In the genomic region with DNA sequence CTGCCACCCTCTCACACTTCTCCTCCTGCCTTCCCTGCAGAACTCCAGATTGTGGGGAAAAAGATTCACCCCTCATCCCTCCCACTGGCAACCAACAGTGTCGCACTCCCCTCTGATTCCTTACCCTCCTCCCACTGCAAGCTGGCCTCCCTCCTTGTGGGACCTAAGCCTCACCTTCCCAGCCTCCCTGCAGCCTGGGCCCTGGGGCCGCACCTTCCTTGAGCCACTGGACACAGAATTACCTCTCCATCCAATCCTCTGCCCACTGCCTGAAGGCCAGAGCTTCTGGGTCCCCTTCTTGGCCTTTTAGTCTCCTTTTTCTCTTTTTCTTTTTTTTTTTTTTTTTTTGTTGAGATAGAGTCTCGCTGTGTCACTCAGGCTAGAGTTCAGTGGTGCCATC, we compare ENCODE assay signal across 15 cellular contexts. TPM values are rescaled to one million over a fixed set of nuclear protein-coding genes. Genes with fewer than 3 reads are reported as not detected.
A peak's percentile ranks its signal among the peaks of the same experiment; 100 is the strongest.
DNase-seq lines count a peak whose midpoint lies in the region; ATAC-seq and TF ChIP-seq lines count a peak whose summit lies in the region.
"Had no signal": no experiment of that assay in that cellular context is flagged by ENCODE, and none has a peak within 500 bp of the region (broad histone marks: within the 10 kb centered on the region; RNA-seq: fewer than 3 reads in every experiment).

No MANE protein-coding gene starts in this region.

- no peak overlapping the region for H3K4me3 ChIP-seq in WERI-Rb-1 (ENCODE audit: low read depth, low read length)

- H3K9me3 Mint-ChIP-seq in activated naive CD8-positive, alpha-beta T cell (ENCODE audit: low read depth): no peaks in the 10 kb centered on the region
- no peaks in the 10 kb centered on the region for H3K9me3 Mint-ChIP-seq in activated naive CD8-positive, alpha-beta T cell treated with anti-CD3 and anti-CD28 coated beads for 36 hours
- no peaks in the 10 kb centered on the region for H3K9me3 Mint-ChIP-seq in mesothelial cell of epicardium
- no peaks in the 10 kb centered on the region for H3K9me3 Mint-ChIP-seq in type B pancreatic cell
- no peaks in the 10 kb centered on the region for H3K9me3 Mint-ChIP-seq in stimulated activated naive B cell treated with anti-CD40 and anti-IgM and Interleukin-4, amounts not matched to agents 10 μg/mL and 1 μg/mL and 100 μg/mL, for 72 hours

- peak overlapping the region; percentile 29 for H3K27ac Mint-ChIP-seq in activated naive CD8-positive, alpha-beta T cell
- no peak overlapping the region for H3K27ac Mint-ChIP-seq in activated naive CD8-positive, alpha-beta T cell treated with anti-CD3 and anti-CD28 coated beads for 36 hours
- peak overlapping the region; percentile 20 for H3K27ac Mint-ChIP-seq in mesothelial cell of epicardium
- no peak overlapping the region for H3K27ac Mint-ChIP-seq in type B pancreatic cell
- H3K27ac Mint-ChIP-seq in stimulated activated naive B cell treated with anti-CD40 and anti-IgM and Interleukin-4, amounts not matched to agents 10 μg/mL and 1 μg/mL and 100 μg/mL, for 72 hours: no peak overlapping the region

- H3K9me3 ChIP-seq in WERI-Rb-1 (ENCODE audit: severe bottlenecking): no peaks in the 10 kb centered on the region

- no peak for ATAC-seq in stimulated activated naive B cell treated with anti-CD40 and anti-IgM and Interleukin-4, amounts not matched to agents 10 μg/mL and 1 μg/mL and 100 μg/mL, for 72 hours (replicated peaks)
- ATAC-seq: Panc1 had no signal

- no peak overlapping the region for H3K4me3 Mint-ChIP-seq in activated naive CD8-positive, alpha-beta T cell
- H3K4me3 Mint-ChIP-seq in activated naive CD8-positive, alpha-beta T cell treated with anti-CD3 and anti-CD28 coated beads for 36 hours: no peak overlapping the region
- H3K4me3 Mint-ChIP-seq in mesothelial cell of epicardium: no peak overlapping the region
- no peak overlapping the region for H3K4me3 Mint-ChIP-seq in type B pancreatic cell
- H3K4me3 Mint-ChIP-seq in stimulated activated naive B cell treated with anti-CD40 and anti-IgM and Interleukin-4, amounts not matched to agents 10 μg/mL and 1 μg/mL and 100 μg/mL, for 72 hours: no peak overlapping the region

- no peaks in the 10 kb centered on the region for H3K27me3 ChIP-seq in WERI-Rb-1 (ENCODE audit: insufficient read depth, low read depth, severe bottlenecking)

- no peaks in the 10 kb centered on the region for H3K36me3 Mint-ChIP-seq in activated naive CD8-positive, alpha-beta T cell
- no peaks in the 10 kb centered on the region for H3K36me3 Mint-ChIP-seq in activated naive CD8-positive, alpha-beta T cell treated with anti-CD3 and anti-CD28 coated beads for 36 hours
- no peaks in the 10 kb centered on the region for H3K36me3 Mint-ChIP-seq in mesothelial cell of epicardium
- no peaks in the 10 kb centered on the region for H3K36me3 Mint-ChIP-seq in type B pancreatic cell
- H3K36me3 Mint-ChIP-seq in stimulated activated naive B cell treated with anti-CD40 and anti-IgM and Interleukin-4, amounts not matched to agents 10 μg/mL and 1 μg/mL and 100 μg/mL, for 72 hours: no peaks in the 10 kb centered on the region

- H3K4me1 Mint-ChIP-seq in activated naive CD8-positive, alpha-beta T cell (ENCODE audit: low read depth): no peaks in the 10 kb centered on the region
- H3K4me1 Mint-ChIP-seq in activated naive CD8-positive, alpha-beta T cell treated with anti-CD3 and anti-CD28 coated beads for 36 hours: no peaks in the 10 kb centered on the region
- H3K4me1 Mint-ChIP-seq in mesothelial cell of epicardium (peaks cover 15% of the 10 kb centered on the region), type B pancreatic cell (ENCODE audit: unreplicated experiment) (peaks cover 18% of the 10 kb centered on the region)
- H3K4me1 Mint-ChIP-seq in stimulated activated naive B cell treated with anti-CD40 and anti-IgM and Interleukin-4, amounts not matched to agents 10 μg/mL and 1 μg/mL and 100 μg/mL, for 72 hours: no peaks in the 10 kb centered on the region

- H3K27ac ChIP-seq in WERI-Rb-1: peak overlapping the region; percentile 61
- H3K27ac ChIP-seq: C4-2B, KMS-11 had no signal

- DNase-seq in activated naive CD8-positive, alpha-beta T cell treated with anti-CD3 and anti-CD28 coated beads for 36 hours: no peak
- no peak for DNase-seq in WERI-Rb-1
- no peak for DNase-seq in mesothelial cell of epicardium (ENCODE audit: low spot score in 2 of 2, unreplicated experiment in 2 of 2)
- DNase-seq in type B pancreatic cell (ENCODE audit: extremely low spot score, unreplicated experiment): peak; percentile 59
- no peak for DNase-seq in stimulated activated naive B cell treated with anti-CD40 and anti-IgM and Interleukin-4, amounts not matched to agents 10 μg/mL and 1 μg/mL and 100 μg/mL, for 72 hours
- DNase-seq in DMS114 treated with DMSO at 0.1 percent for 48 hours (lab: John Stamatoyannopoulos, UW; ENCODE audit: unreplicated experiment): no peak
- DNase-seq: DMS153, NCI-H1436 treated with DMSO at 0.1 percent for 48 hours, NCI-H2081, NCI-H510A, NCI-H774 had no signal

- H3K27me3 Mint-ChIP-seq in activated naive CD8-positive, alpha-beta T cell: peaks cover 17% of the 10 kb centered on the region
- H3K27me3 Mint-ChIP-seq in activated naive CD8-positive, alpha-beta T cell treated with anti-CD3 and anti-CD28 coated beads for 36 hours: peaks cover 22% of the 10 kb centered on the region
- H3K27me3 Mint-ChIP-seq in mesothelial cell of epicardium (ENCODE audit: low read depth): no peaks in the 10 kb centered on the region
- peaks cover 12% of the 10 kb centered on the region for H3K27me3 Mint-ChIP-seq in type B pancreatic cell
- peaks cover 35 to 51% of the 10 kb centered on the region in 2 donors for H3K27me3 Mint-ChIP-seq in stimulated activated naive B cell treated with anti-CD40 and anti-IgM and Interleukin-4, amounts not matched to agents 10 μg/mL and 1 μg/mL and 100 μg/mL, for 72 hours

- H3K36me3 ChIP-seq in WERI-Rb-1: no peaks in the 10 kb centered on the region

- TF ChIP-seq CTCF in WERI-Rb-1 (IDR thresholded peaks at IDR 0.05; ENCODE audit: low read depth, low read length) (no peak), mesothelial cell of epicardium (IDR thresholded peaks at IDR 0.05; ENCODE audit: unreplicated experiment) (no peak), type B pancreatic cell (conservative IDR thresholded peaks at IDR 0.05) (no peak)

RNA-seq across cellular contexts. Expression of gene NGFR, which starts 33.9 kb away (rescaled TPM):
- total RNA-seq in activated naive CD8-positive, alpha-beta T cell treated with anti-CD3 and anti-CD28 coated beads for 36 hours: under 1 TPM in 1 of 2 experiments, not detected in 1; 0.16 TPM
- total RNA-seq in mesothelial cell of epicardium (14.7 to 16.1 TPM (median 14.9 TPM) in 3 replicates), type B pancreatic cell (ENCODE audit: low replicate concordance) (2.1 and 41.3 TPM in 2 replicates)

RNA-seq across cellular contexts. Expression of gene NXPH3, which starts 46.7 kb away (rescaled TPM):
- under 1 TPM; 0.10 to 0.18 TPM for total RNA-seq in activated naive CD8-positive, alpha-beta T cell treated with anti-CD3 and anti-CD28 coated beads for 36 hours
- total RNA-seq in mesothelial cell of epicardium (0.82 to 0.88 TPM (median 0.83 TPM) in 3 replicates), type B pancreatic cell (ENCODE audit: low replicate concordance) (0.45 and 0.46 TPM in 2 replicates)

Comparison
In these comparisons a context has a peak if more than half of its experiments do, and no peak if none do; other contexts are left out.
1. H3K27ac Mint-ChIP-seq: peak in activated naive CD8-positive, alpha-beta T cell (single experiment) and mesothelial cell of epicardium (single experiment); none in activated naive CD8-positive, alpha-beta T cell treated with anti-CD3 and anti-CD28 coated beads for 36 hours (single experiment), type B pancreatic cell (single experiment) and stimulated activated naive B cell treated with anti-CD40 and anti-IgM and Interleukin-4, amounts not matched to agents 10 μg/mL and 1 μg/mL and 100 μg/mL, for 72 hours (single experiment).